Comparison of ENCODE assay signal across 4 cellular contexts in the genomic region with DNA sequence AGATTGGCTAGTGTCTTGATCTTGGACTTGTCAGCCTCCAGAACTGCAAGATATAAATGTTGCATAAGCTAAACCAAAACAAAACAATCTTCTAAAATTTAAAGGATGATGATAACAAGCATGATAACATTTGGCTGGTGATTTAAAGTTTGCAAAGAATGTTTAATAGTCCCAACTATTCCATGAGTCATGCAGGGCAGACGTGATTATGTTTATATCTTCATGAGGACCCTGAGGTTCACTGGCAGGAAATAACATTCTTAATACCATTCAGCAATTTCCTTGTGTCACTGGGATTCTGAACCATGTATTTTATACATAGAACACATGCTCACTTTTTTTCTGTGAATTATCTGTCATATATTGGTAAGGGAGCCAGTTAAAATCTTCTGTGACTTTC.
TF ChIP-seq lines count a peak whose summit lies in the region.

No MANE protein-coding gene starts in this region.

TF ChIP-seq in SK-N-SH, 30 proteins besides CTCF, POLR2A, EP300 and RAD21:
- 0 out of 2 replicates have a peak, but pooled peaks have one; percentile 12 for TF ChIP-seq JUND (IDR thresholded peaks at IDR 0.05)
- no peak for TF ChIP-seq FOXM1 (IDR thresholded peaks at IDR 0.05; ENCODE audit: low read depth)

TF ChIP-seq in SK-N-SH treated with all-trans-retinoic acid at 6 μM for 48 hours, 23 proteins besides CTCF, POLR2A, EP300 and RAD21 (continues in another document):
- no peak for TF ChIP-seq ZNF8 (CRISPR knock-in tag; IDR thresholded peaks at IDR 0.05)
- TF ChIP-seq RARB (CRISPR knock-in tag; IDR thresholded peaks at IDR 0.05) = no peak
- TF ChIP-seq, protein P1, sequence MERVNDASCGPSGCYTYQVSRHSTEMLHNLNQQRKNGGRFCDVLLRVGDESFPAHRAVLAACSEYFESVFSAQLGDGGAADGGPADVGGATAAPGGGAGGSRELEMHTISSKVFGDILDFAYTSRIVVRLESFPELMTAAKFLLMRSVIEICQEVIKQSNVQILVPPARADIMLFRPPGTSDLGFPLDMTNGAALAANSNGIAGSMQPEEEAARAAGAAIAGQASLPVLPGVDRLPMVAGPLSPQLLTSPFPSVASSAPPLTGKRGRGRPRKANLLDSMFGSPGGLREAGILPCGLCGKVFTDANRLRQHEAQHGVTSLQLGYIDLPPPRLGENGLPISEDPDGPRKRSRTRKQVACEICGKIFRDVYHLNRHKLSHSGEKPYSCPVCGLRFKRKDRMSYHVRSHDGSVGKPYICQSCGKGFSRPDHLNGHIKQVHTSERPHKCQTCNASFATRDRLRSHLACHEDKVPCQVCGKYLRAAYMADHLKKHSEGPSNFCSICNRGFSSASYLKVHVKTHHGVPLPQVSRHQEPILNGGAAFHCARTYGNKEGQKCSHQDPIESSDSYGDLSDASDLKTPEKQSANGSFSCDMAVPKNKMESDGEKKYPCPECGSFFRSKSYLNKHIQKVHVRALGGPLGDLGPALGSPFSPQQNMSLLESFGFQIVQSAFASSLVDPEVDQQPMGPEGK (CRISPR knock-in tag; IDR thresholded peaks at IDR 0.05; ENCODE audit: borderline replicate concordance) = no peak
- TF ChIP-seq, protein P2, sequence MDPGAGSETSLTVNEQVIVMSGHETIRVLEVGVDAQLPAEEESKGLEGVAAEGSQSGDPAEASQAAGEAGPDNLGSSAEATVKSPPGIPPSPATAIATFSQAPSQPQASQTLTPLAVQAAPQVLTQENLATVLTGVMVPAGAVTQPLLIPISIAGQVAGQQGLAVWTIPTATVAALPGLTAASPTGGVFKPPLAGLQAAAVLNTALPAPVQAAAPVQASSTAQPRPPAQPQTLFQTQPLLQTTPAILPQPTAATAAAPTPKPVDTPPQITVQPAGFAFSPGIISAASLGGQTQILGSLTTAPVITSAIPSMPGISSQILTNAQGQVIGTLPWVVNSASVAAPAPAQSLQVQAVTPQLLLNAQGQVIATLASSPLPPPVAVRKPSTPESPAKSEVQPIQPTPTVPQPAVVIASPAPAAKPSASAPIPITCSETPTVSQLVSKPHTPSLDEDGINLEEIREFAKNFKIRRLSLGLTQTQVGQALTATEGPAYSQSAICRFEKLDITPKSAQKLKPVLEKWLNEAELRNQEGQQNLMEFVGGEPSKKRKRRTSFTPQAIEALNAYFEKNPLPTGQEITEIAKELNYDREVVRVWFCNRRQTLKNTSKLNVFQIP (CRISPR knock-in tag; IDR thresholded peaks at IDR 0.05; ENCODE audit: borderline replicate concordance, low read depth) = no peak
- TF ChIP-seq TOX (CRISPR knock-in tag; IDR thresholded peaks at IDR 0.05; ENCODE audit: borderline replicate concordance) = no peak
- no peak for TF ChIP-seq ZC3H10 (CRISPR knock-in tag; IDR thresholded peaks at IDR 0.05)
- TF ChIP-seq BACH2 (CRISPR knock-in tag; IDR thresholded peaks at IDR 0.05; ENCODE audit: borderline replicate concordance) = no peak
- no peak for TF ChIP-seq TCF4 (CRISPR knock-in tag; IDR thresholded peaks at IDR 0.05; ENCODE audit: borderline replicate concordance)
- no peak for TF ChIP-seq OSR1 (CRISPR knock-in tag; IDR thresholded peaks at IDR 0.05)
- TF ChIP-seq ZFP3 (CRISPR knock-in tag; IDR thresholded peaks at IDR 0.05) = no peak
- TF ChIP-seq, protein P3, sequence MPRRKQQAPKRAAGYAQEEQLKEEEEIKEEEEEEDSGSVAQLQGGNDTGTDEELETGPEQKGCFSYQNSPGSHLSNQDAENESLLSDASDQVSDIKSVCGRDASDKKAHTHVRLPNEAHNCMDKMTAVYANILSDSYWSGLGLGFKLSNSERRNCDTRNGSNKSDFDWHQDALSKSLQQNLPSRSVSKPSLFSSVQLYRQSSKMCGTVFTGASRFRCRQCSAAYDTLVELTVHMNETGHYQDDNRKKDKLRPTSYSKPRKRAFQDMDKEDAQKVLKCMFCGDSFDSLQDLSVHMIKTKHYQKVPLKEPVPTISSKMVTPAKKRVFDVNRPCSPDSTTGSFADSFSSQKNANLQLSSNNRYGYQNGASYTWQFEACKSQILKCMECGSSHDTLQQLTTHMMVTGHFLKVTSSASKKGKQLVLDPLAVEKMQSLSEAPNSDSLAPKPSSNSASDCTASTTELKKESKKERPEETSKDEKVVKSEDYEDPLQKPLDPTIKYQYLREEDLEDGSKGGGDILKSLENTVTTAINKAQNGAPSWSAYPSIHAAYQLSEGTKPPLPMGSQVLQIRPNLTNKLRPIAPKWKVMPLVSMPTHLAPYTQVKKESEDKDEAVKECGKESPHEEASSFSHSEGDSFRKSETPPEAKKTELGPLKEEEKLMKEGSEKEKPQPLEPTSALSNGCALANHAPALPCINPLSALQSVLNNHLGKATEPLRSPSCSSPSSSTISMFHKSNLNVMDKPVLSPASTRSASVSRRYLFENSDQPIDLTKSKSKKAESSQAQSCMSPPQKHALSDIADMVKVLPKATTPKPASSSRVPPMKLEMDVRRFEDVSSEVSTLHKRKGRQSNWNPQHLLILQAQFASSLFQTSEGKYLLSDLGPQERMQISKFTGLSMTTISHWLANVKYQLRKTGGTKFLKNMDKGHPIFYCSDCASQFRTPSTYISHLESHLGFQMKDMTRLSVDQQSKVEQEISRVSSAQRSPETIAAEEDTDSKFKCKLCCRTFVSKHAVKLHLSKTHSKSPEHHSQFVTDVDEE (CRISPR knock-in tag; IDR thresholded peaks at IDR 0.05) = no peak

TF ChIP-seq in endothelial cell of umbilical vein, 7 proteins besides CTCF, POLR2A, EP300 and RAD21:
- no peak for TF ChIP-seq EZH2 (IDR thresholded peaks at IDR 0.05; ENCODE audit: borderline replicate concordance, low read depth, low read length, severe bottlenecking)
- peak; percentile 71 for TF ChIP-seq GATA2 (IDR thresholded peaks at IDR 0.05; ENCODE audit: insufficient read depth, insufficient read length, low read depth, low read length)
- peak; percentile 82 for TF ChIP-seq FOS (IDR thresholded peaks at IDR 0.05; ENCODE audit: borderline replicate concordance, insufficient read depth, low read length)
- TF ChIP-seq, protein P4, sequence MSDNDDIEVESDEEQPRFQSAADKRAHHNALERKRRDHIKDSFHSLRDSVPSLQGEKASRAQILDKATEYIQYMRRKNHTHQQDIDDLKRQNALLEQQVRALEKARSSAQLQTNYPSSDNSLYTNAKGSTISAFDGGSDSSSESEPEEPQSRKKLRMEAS (IDR thresholded peaks at IDR 0.05; ENCODE audit: insufficient read depth, insufficient read length) = no peak
- TF ChIP-seq JUN (IDR thresholded peaks at IDR 0.05; ENCODE audit: borderline replicate concordance, insufficient read depth, insufficient read length, low read depth) = peak; percentile 24
- no peak for TF ChIP-seq MYC (IDR thresholded peaks at IDR 0.05; ENCODE audit: low read depth, low read length)
- TF ChIP-seq POLR2AphosphoS5 (IDR thresholded peaks at IDR 0.05; ENCODE audit: insufficient read depth, low read depth, low read length) = peak; percentile 20

TF ChIP-seq in WTC11, 78 proteins besides CTCF, POLR2A, EP300 and RAD21:
- no peak for TF ChIP-seq ZNF396 (CRISPR knock-in tag; IDR thresholded peaks at IDR 0.05; ENCODE audit: borderline replicate concordance)
- no peak for TF ChIP-seq ATF1 (CRISPR knock-in tag; IDR thresholded peaks at IDR 0.05)
- no peak for TF ChIP-seq JUN (CRISPR knock-in tag; IDR thresholded peaks at IDR 0.05)
- no peak for TF ChIP-seq MXD4 (CRISPR knock-in tag; IDR thresholded peaks at IDR 0.05; ENCODE audit: borderline replicate concordance)
- no peak for TF ChIP-seq KAT7 (CRISPR knock-in tag; IDR thresholded peaks at IDR 0.05; ENCODE audit: borderline replicate concordance)
- TF ChIP-seq NFATC4 (CRISPR knock-in tag; IDR thresholded peaks at IDR 0.05) = no peak
- no peak for TF ChIP-seq HMGXB4 (CRISPR knock-in tag; IDR thresholded peaks at IDR 0.05)
- TF ChIP-seq FOXP1 (CRISPR knock-in tag; IDR thresholded peaks at IDR 0.05; ENCODE audit: borderline replicate concordance) = no peak
- TF ChIP-seq E2F5 (CRISPR knock-in tag; IDR thresholded peaks at IDR 0.05) = no peak
- TF ChIP-seq AR (CRISPR knock-in tag; IDR thresholded peaks at IDR 0.05) = no peak
- no peak for TF ChIP-seq TEAD1 (CRISPR knock-in tag; IDR thresholded peaks at IDR 0.05)
- no peak for TF ChIP-seq MYBL2 (CRISPR knock-in tag; IDR thresholded peaks at IDR 0.05)
- no peak for TF ChIP-seq SOX15 (CRISPR knock-in tag; IDR thresholded peaks at IDR 0.05)
- TF ChIP-seq, protein P5, sequence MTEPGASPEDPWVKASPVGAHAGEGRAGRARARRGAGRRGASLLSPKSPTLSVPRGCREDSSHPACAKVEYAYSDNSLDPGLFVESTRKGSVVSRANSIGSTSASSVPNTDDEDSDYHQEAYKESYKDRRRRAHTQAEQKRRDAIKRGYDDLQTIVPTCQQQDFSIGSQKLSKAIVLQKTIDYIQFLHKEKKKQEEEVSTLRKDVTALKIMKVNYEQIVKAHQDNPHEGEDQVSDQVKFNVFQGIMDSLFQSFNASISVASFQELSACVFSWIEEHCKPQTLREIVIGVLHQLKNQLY (CRISPR knock-in tag; IDR thresholded peaks at IDR 0.05) = no peak
- TF ChIP-seq TP53 (CRISPR knock-in tag; IDR thresholded peaks at IDR 0.05) = no peak
- no peak for TF ChIP-seq NR1H2 (CRISPR knock-in tag; IDR thresholded peaks at IDR 0.05)
- no peak for TF ChIP-seq GTF2I (CRISPR knock-in tag; conservative IDR thresholded peaks at IDR 0.05)
- no peak for TF ChIP-seq TEAD4 (CRISPR knock-in tag; IDR thresholded peaks at IDR 0.05)
TF ChIP-seq in WTC11: peak in this region for 0.
